Comparison of ENCODE assay signal across 1 cellular context in the genomic region with DNA sequence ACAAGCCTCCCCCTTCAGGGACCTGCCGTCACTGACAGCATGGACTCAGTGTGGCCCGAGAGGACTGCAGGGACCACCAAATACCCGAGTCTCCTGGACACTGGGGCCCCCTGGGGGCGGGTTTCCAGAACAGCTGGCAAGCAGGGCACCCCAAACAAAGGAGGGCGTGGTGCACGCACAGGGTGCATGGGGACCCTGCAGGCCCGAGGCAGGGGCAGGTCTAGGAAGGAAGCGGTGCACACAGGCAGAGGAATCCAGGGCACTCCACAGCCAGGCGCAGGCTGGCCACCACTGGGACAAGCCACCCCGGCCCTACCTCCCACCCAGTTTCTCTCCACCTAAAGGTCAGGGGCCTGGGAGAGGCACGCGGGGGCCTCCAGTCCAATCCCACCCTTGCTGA.
TF ChIP-seq lines count a peak whose summit lies in the region.

No MANE protein-coding gene starts in this region.

TF ChIP-seq in H1, 55 proteins besides CTCF, POLR2A, EP300 and RAD21:
- TF ChIP-seq TAF7 (optimal IDR thresholded peaks at IDR 0.05; ENCODE audit: borderline replicate concordance, low read depth, low read length) (no peak), JUND (IDR thresholded peaks at IDR 0.05; ENCODE audit: low read length) (no peak), SRF (IDR thresholded peaks at IDR 0.05; ENCODE audit: low read depth, low read length) (no peak), BCL11A (IDR thresholded peaks at IDR 0.05; ENCODE audit: low read depth in 2 of 2, low read length in 2 of 2) (no peak), CBX5 (IDR thresholded peaks at IDR 0.05; ENCODE audit: low read depth, low read length) (no peak), TAF1 (IDR thresholded peaks at IDR 0.05; ENCODE audit: low read depth, low read length) (no peak), RNF2 (IDR thresholded peaks at IDR 0.05; ENCODE audit: borderline replicate concordance, low read depth, low read length, missing control alignments, poor library complexity, severe bottlenecking) (no peak), JUN (IDR thresholded peaks at IDR 0.05; ENCODE audit: low read depth, low read length) (no peak)
